42 cellular contexts compared by ENCODE assay signal in the genomic region with DNA sequence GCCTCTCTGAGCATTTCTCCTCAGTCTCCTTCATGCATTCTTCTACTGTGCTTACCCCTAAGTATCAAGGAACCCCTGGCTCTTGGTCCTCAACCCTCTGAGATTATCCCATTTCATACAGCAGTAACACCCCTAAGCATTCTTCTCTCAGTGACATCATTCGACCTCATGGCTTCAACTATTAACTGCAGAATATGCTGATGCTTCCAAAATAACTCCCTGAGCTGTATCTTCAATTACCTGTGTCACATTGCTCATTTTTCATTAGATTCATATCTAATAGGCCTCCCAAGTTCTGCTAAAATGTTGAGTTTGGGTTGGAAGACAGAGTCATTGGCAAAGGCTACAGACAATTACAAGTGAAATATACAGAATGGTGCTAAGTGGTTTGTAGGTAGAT. TPM values are rescaled to one million over a fixed set of nuclear protein-coding genes. Genes with fewer than 3 reads are reported as not detected.
"Had no signal": no experiment of that assay in that cellular context is flagged by ENCODE, and none has a peak within 500 bp of the region (broad histone marks: within the 10 kb centered on the region; RNA-seq: fewer than 3 reads in every experiment).

No MANE protein-coding gene starts in this region.

- H3K36me3 ChIP-seq: adrenal gland, ascending aorta, brain microvascular endothelial cell, breast epithelium, cardiac muscle cell had no signal

- H3K4me1 ChIP-seq: adrenal gland, ascending aorta, body of pancreas, breast epithelium had no signal

- H3K4me3 Mint-ChIP-seq: activated naive CD4-positive, alpha-beta T cell treated with anti-CD3 and anti-CD28 coated beads for 36 hours; activated naive CD4-positive, alpha-beta T cell treated with anti-CD3 and anti-CD28 coated beads, Interleukin-2, amount 10 ng/mL, durations not matched to agents 7 days and 5 days; activated naive CD4-positive, alpha-beta T cell treated with anti-CD3 and anti-CD28 coated beads, Interleukin-2, amount 50 U/mL, for 24 hours; activated naive CD8-positive, alpha-beta T cell; activated naive CD8-positive, alpha-beta T cell treated with anti-CD3 and anti-CD28 coated beads for 36 hours; activated naive CD8-positive, alpha-beta T cell treated with anti-CD3 and anti-CD28 coated beads, Interleukin-2, amount 10 ng/mL, durations not matched to agents 7 days and 5 days; activated naive CD8-positive, alpha-beta T cell treated with anti-CD3 and anti-CD28 coated beads, Interleukin-2, amount 50 U/mL, for 24 hours; activated T-cell treated with anti-CD3 and anti-CD28 coated beads, Interleukin-2, amount 50 U/mL, for 24 hours; activated T-cell treated with anti-CD3 and anti-CD28 coated beads, Interleukin-2, amount 50 U/mL, for 4 hours; activated T-cell treated with anti-CD3 and anti-CD28 coated beads, Interleukin-2, amount 50 U/mL, for 72 hours; activated T-helper 1 cell treated with anti-CD3 and anti-CD28 coated beads, Interleukin-12 subunit alpha, Interleukin-12 subunit beta, Interleukin-2, Interleukin-4 antibody, amounts not matched to agents 30 ng/mL and 10 ng/mL and 1 ng/mL, durations not matched to agents 14 hours and 24 hours and 36 hours; activated T-helper 17 cell treated with anti-CD3 and anti-CD28 coated beads, Interleukin-2, amount 50 U/mL, for 72 hours; brain; central memory CD8-positive, alpha-beta T cell had no signal

- H3K27ac Mint-ChIP-seq: activated naive CD4-positive, alpha-beta T cell treated with anti-CD3 and anti-CD28 coated beads for 36 hours; activated naive CD4-positive, alpha-beta T cell treated with anti-CD3 and anti-CD28 coated beads, Interleukin-2, amount 10 ng/mL, durations not matched to agents 7 days and 5 days; activated naive CD4-positive, alpha-beta T cell treated with anti-CD3 and anti-CD28 coated beads, Interleukin-2, amount 50 U/mL, for 24 hours; activated naive CD4-positive, alpha-beta T cell treated with anti-CD3 and anti-CD28 coated beads, Interleukin-2, amount 50 U/mL, for 72 hours; activated naive CD8-positive, alpha-beta T cell; activated naive CD8-positive, alpha-beta T cell treated with anti-CD3 and anti-CD28 coated beads for 36 hours; activated naive CD8-positive, alpha-beta T cell treated with anti-CD3 and anti-CD28 coated beads, Interleukin-2, amount 10 ng/mL, durations not matched to agents 7 days and 5 days; activated naive CD8-positive, alpha-beta T cell treated with anti-CD3 and anti-CD28 coated beads, Interleukin-2, amount 50 U/mL, for 24 hours; activated T-cell treated with anti-CD3 and anti-CD28 coated beads, Interleukin-2, amount 50 U/mL, for 24 hours; activated T-cell treated with anti-CD3 and anti-CD28 coated beads, Interleukin-2, amount 50 U/mL, for 72 hours; activated T-helper 1 cell treated with anti-CD3 and anti-CD28 coated beads, Interleukin-12 subunit alpha, Interleukin-12 subunit beta, Interleukin-2, Interleukin-4 antibody, amounts not matched to agents 30 ng/mL and 10 ng/mL and 1 ng/mL, durations not matched to agents 14 hours and 24 hours and 36 hours; activated T-helper 17 cell treated with anti-CD3 and anti-CD28 coated beads, Interleukin-2, amount 50 U/mL, for 72 hours; activated T-helper 2 cell treated with anti-CD3 and anti-CD28 coated beads, Interferon-gamma antibody, Interleukin-2, Interleukin-4, amounts not matched to agents 10 μg/mL and 5 μg/mL and 100 μg/mL, durations not matched to agents 14 hours and 24 hours and 36 hours; brain had no signal

- DNase-seq: activated effector memory CD4-positive, alpha-beta T cell treated with anti-CD3 and anti-CD28 coated beads, Interleukin-2, amount 50 U/mL, for 16 hours; activated effector memory CD4-positive, alpha-beta T cell treated with Interleukin-2 at 50 U/mL for 16 hours; activated gamma-delta T cell; activated naive CD4-positive, alpha-beta T cell; activated naive CD4-positive, alpha-beta T cell treated with anti-CD3 and anti-CD28 coated beads for 36 hours; activated naive CD4-positive, alpha-beta T cell treated with anti-CD3 and anti-CD28 coated beads, Interleukin-2, amount 10 ng/mL, durations not matched to agents 7 days and 5 days; activated naive CD4-positive, alpha-beta T cell treated with anti-CD3 and anti-CD28 coated beads, Interleukin-2, amount 50 U/mL, for 16 hours; activated naive CD4-positive, alpha-beta T cell treated with Interleukin-2 at 50 U/mL for 16 hours; activated naive CD8-positive, alpha-beta T cell treated with anti-CD3 and anti-CD28 coated beads for 36 hours; activated naive CD8-positive, alpha-beta T cell treated with anti-CD3 and anti-CD28 coated beads, Interleukin-2, amount 10 ng/mL, durations not matched to agents 7 days and 5 days; activated naive CD8-positive, alpha-beta T cell treated with anti-CD3 and anti-CD28 coated beads, Interleukin-2, amount 50 U/mL, for 24 hours; activated T-cell treated with anti-CD3 and anti-CD28 coated beads, Interleukin-2, amount 50 U/mL, for 24 hours; activated T-cell treated with anti-CD3 and anti-CD28 coated beads, Interleukin-2, amount 50 U/mL, for 4 hours; activated T-cell treated with anti-CD3 and anti-CD28 coated beads, Interleukin-2, amount 50 U/mL, for 48 hours; activated T-cell treated with anti-CD3 and anti-CD28 coated beads, Interleukin-2, amount 50 U/mL, for 72 hours; adrenal gland; amniotic stem cell; amygdala; anterior cingulate cortex; aorta; body of pancreas; brain microvascular endothelial cell; caudate nucleus; central memory CD4-positive, alpha-beta T cell; cerebellar nuclear complex had no signal

- FAIRE-seq: astrocyte, bronchial epithelial cell, colon had no signal

- H3K27me3 ChIP-seq: adrenal gland, ascending aorta, body of pancreas, breast epithelium, cardiac muscle cell had no signal

- H3K9me3 ChIP-seq: adrenal gland, ascending aorta, body of pancreas, breast epithelium had no signal

- H3K27ac ChIP-seq: adrenal gland, ascending aorta, body of pancreas, brain microvascular endothelial cell, breast epithelium, cardiac muscle cell had no signal

- H3K4me3 ChIP-seq: adrenal gland, ascending aorta, body of pancreas, breast epithelium, cardiac muscle cell had no signal

- H3K4me1 Mint-ChIP-seq: activated naive CD4-positive, alpha-beta T cell treated with anti-CD3 and anti-CD28 coated beads, Interleukin-2, amount 10 ng/mL, durations not matched to agents 7 days and 5 days; activated naive CD4-positive, alpha-beta T cell treated with anti-CD3 and anti-CD28 coated beads, Interleukin-2, amount 50 U/mL, for 24 hours; activated naive CD8-positive, alpha-beta T cell treated with anti-CD3 and anti-CD28 coated beads for 36 hours; activated naive CD8-positive, alpha-beta T cell treated with anti-CD3 and anti-CD28 coated beads, Interleukin-2, amount 50 U/mL, for 24 hours; activated T-helper 17 cell treated with anti-CD3 and anti-CD28 coated beads, Interleukin-2, amount 50 U/mL, for 72 hours; central memory CD8-positive, alpha-beta T cell had no signal

- H3K36me3 Mint-ChIP-seq: activated naive CD4-positive, alpha-beta T cell treated with anti-CD3 and anti-CD28 coated beads, Interleukin-2, amount 10 ng/mL, durations not matched to agents 7 days and 5 days; activated naive CD4-positive, alpha-beta T cell treated with anti-CD3 and anti-CD28 coated beads, Interleukin-2, amount 50 U/mL, for 24 hours; activated naive CD4-positive, alpha-beta T cell treated with anti-CD3 and anti-CD28 coated beads, Interleukin-2, amount 50 U/mL, for 72 hours; activated naive CD8-positive, alpha-beta T cell treated with anti-CD3 and anti-CD28 coated beads for 36 hours; activated naive CD8-positive, alpha-beta T cell treated with anti-CD3 and anti-CD28 coated beads, Interleukin-2, amount 10 ng/mL, durations not matched to agents 7 days and 5 days; brain had no signal

- H3K9me3 Mint-ChIP-seq: activated naive CD4-positive, alpha-beta T cell treated with anti-CD3 and anti-CD28 coated beads for 36 hours; activated naive CD4-positive, alpha-beta T cell treated with anti-CD3 and anti-CD28 coated beads, Interleukin-2, amount 10 ng/mL, durations not matched to agents 7 days and 5 days; activated naive CD4-positive, alpha-beta T cell treated with anti-CD3 and anti-CD28 coated beads, Interleukin-2, amount 50 U/mL, for 24 hours; activated naive CD4-positive, alpha-beta T cell treated with anti-CD3 and anti-CD28 coated beads, Interleukin-2, amount 50 U/mL, for 72 hours; activated naive CD8-positive, alpha-beta T cell treated with anti-CD3 and anti-CD28 coated beads for 36 hours; activated naive CD8-positive, alpha-beta T cell treated with anti-CD3 and anti-CD28 coated beads, Interleukin-2, amount 10 ng/mL, durations not matched to agents 7 days and 5 days; activated naive CD8-positive, alpha-beta T cell treated with anti-CD3 and anti-CD28 coated beads, Interleukin-2, amount 50 U/mL, for 24 hours; activated T-cell treated with anti-CD3 and anti-CD28 coated beads, Interleukin-2, amount 50 U/mL, for 24 hours; activated T-cell treated with anti-CD3 and anti-CD28 coated beads, Interleukin-2, amount 50 U/mL, for 4 hours; activated T-cell treated with anti-CD3 and anti-CD28 coated beads, Interleukin-2, amount 50 U/mL, for 72 hours; activated T-helper 1 cell treated with anti-CD3 and anti-CD28 coated beads, Interleukin-12 subunit alpha, Interleukin-12 subunit beta, Interleukin-2, Interleukin-4 antibody, amounts not matched to agents 30 ng/mL and 10 ng/mL and 1 ng/mL, durations not matched to agents 14 hours and 24 hours and 36 hours; activated T-helper 17 cell treated with anti-CD3 and anti-CD28 coated beads, Interleukin-2, amount 50 U/mL, for 72 hours; activated T-helper 2 cell treated with anti-CD3 and anti-CD28 coated beads, Interferon-gamma antibody, Interleukin-2, Interleukin-4, amounts not matched to agents 10 μg/mL and 5 μg/mL and 100 μg/mL, durations not matched to agents 14 hours and 24 hours and 36 hours; central memory CD8-positive, alpha-beta T cell had no signal

- ATAC-seq: activated naive CD4-positive, alpha-beta T cell treated with anti-CD3 and anti-CD28 coated beads, Interleukin-2, amount 50 U/mL, for 72 hours; activated naive CD8-positive, alpha-beta T cell treated with anti-CD3 and anti-CD28 coated beads, Interleukin-2, amount 50 U/mL, for 24 hours; activated T-cell treated with anti-CD3 and anti-CD28 coated beads, Interleukin-2, amount 50 U/mL, for 4 hours; activated T-cell treated with anti-CD3 and anti-CD28 coated beads, Interleukin-2, amount 50 U/mL, for 72 hours; activated T-helper 17 cell treated with anti-CD3 and anti-CD28 coated beads, Interleukin-2, amount 50 U/mL, for 72 hours; body of pancreas had no signal

RNA-seq across cellular contexts. Expression of a gene that starts 7.5 kb away (rescaled TPM):
- total RNA-seq: activated naive CD4-positive, alpha-beta T cell treated with anti-CD3 and anti-CD28 coated beads for 36 hours; activated naive CD4-positive, alpha-beta T cell treated with anti-CD3 and anti-CD28 coated beads, Interleukin-2, amount 50 U/mL, for 72 hours; activated naive CD8-positive, alpha-beta T cell treated with anti-CD3 and anti-CD28 coated beads for 36 hours; activated T-cell treated with anti-CD3 and anti-CD28 coated beads, Interleukin-2, amount 50 U/mL, for 4 hours; activated T-cell treated with anti-CD3 and anti-CD28 coated beads, Interleukin-2, amount 50 U/mL, for 72 hours; activated T-helper 1 cell treated with anti-CD3 and anti-CD28 coated beads, Interleukin-12 subunit alpha, Interleukin-12 subunit beta, Interleukin-2, Interleukin-4 antibody, amounts not matched to agents 30 ng/mL and 10 ng/mL and 1 ng/mL, durations not matched to agents 14 hours and 24 hours and 36 hours; activated T-helper 17 cell treated with anti-CD3 and anti-CD28 coated beads, Interleukin-2, amount 50 U/mL, for 72 hours; activated T-helper 2 cell treated with anti-CD3 and anti-CD28 coated beads, Interferon-gamma antibody, Interleukin-2, Interleukin-4, amounts not matched to agents 10 μg/mL and 5 μg/mL and 100 μg/mL, durations not matched to agents 14 hours and 24 hours and 36 hours; ascending aorta; astrocyte; cardiac muscle cell; cardiac septum; cerebellum; chondrocyte had no signal
